ENCODE assay signal across 1 cellular context in genomic region chr1:218496561-218496960, GRCh38.
A peak's percentile ranks its signal among the peaks of the same experiment; 100 is the strongest.
TF ChIP-seq lines count a peak whose summit lies in the region.

No MANE protein-coding gene starts in this region.

TF ChIP-seq in HEK293, 187 proteins besides CTCF, POLR2A, EP300 and RAD21 (continued from another document):
- TF ChIP-seq ZFP69B (tag by site-specific recombination; IDR thresholded peaks at IDR 0.05) (no peak), ZNF473 (tag by site-specific recombination; IDR thresholded peaks at IDR 0.05) (no peak), RBAK (tag by site-specific recombination; IDR thresholded peaks at IDR 0.05) (0 out of 2 replicates have a peak, but pooled peaks have one; percentile 26), KLF8 (tag by site-specific recombination; IDR thresholded peaks at IDR 0.05) (peak; percentile 34; the same call in 1 of the 2 replicates), ZNF629 (tag by site-specific recombination; IDR thresholded peaks at IDR 0.05) (peak; percentile 40)
